Comparison of ENCODE assay signal across 8 cellular contexts in the genomic region with DNA sequence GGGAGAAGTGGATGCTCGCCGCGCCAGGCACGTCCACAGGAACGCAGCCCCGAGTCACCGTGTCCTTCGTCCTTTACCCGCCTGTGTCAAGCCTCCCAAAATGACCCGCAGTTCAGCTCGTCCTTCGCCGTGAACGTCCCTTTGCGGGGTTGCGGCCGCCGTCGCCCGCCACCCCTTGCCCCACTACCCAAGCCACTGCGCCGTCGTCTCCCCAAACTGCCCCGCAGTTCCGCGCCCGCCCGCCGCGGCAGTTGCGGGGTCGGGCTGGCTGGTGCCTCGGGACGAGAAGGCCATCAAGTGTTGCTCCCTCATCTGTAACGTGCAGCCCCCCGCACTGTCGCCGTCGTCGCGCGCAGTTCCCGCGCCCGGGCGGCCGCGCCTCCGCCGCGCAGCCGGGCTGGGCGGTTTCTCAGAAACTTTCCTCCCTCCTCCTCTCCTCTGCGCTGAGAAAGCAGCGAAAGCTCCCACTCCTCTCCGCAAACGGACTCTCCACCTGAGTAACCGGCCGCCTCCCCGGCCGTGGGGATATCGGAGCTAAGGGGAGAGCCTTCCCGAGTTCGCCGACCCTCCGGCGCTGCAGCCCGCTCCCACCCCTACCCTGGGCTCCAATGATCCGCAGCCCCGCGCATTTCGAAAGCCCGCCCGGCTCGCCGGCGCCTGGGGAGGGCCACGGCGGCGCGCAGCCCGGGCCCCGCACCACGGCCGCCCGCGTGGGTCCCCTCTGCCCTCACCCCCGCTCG. TPM values are rescaled to one million over a fixed set of nuclear protein-coding genes. Genes with fewer than 3 reads are reported as not detected.
DNase-seq lines count a peak whose midpoint lies in the region; ATAC-seq and TF ChIP-seq lines count a peak whose summit lies in the region.

No MANE protein-coding gene starts in this region.

- H3K9me3 ChIP-seq in Loucy (ENCODE audit: insufficient read depth, low read depth, low read length) (no peaks in the 10 kb centered on the region), esophagus squamous epithelium (no peaks in the 10 kb centered on the region), uterus (no peaks in the 10 kb centered on the region)

- 0 to 1% methylated on average over 15 to 45 of the region's 89 CpGs for WGBS in esophagus squamous epithelium, 2 donors

- H3K79me2 ChIP-seq in Loucy (ENCODE audit: insufficient read depth, low read length), result peaks cover 86% of the 10 kb centered on the region

- H3K9me2 ChIP-seq in Loucy (replicated peaks; ENCODE audit: low read depth, low read length), result no peaks in the 10 kb centered on the region

- no peak overlapping the region for H2AFZ ChIP-seq in Loucy (ENCODE audit: low read length)

- ATAC-seq in natural killer cell treated with Interleukin-12 subunit alpha and Interleukin-12 subunit beta and Interleukin-15 and Interleukin-18, amount 100 ng/mL, for 72 hours, result peak in 1 of 2 donors; percentile 2

- DNase-seq in D341Med (ENCODE audit: low spot score) (peak; percentile 62), esophagus squamous epithelium (lab: John Stamatoyannopoulos, UW) (no peak), uterus (peak; percentile 53 to 54), NCI-H2171 treated with DMSO at 0.1 percent for 48 hours (lab: John Stamatoyannopoulos, UW) (no peak), NCI-H1694 (lab: John Stamatoyannopoulos, UW) (no peak)
- DNase-seq in activated T-cell treated with anti-CD3 and anti-CD28 coated beads, Interleukin-2, amount 50 U/mL, for 1 hour, result peak; percentile 70
- no peak for DNase-seq in natural killer cell treated with Interleukin-12 subunit alpha and Interleukin-12 subunit beta and Interleukin-15 and Interleukin-18, amount 100 ng/mL, for 72 hours (ENCODE audit: low spot score)

- H3F3A ChIP-seq in Loucy (ENCODE audit: low read depth), result peaks cover 6% of the 10 kb centered on the region; the same call in 1 of the 2 replicates

- H3K4me2 ChIP-seq in Loucy (ENCODE audit: low read depth, low read length, poor library complexity, severe bottlenecking), result peak overlapping the region; percentile 91

- H3K4me1 ChIP-seq in Loucy (ENCODE audit: insufficient read depth, low read length, poor library complexity, severe bottlenecking) (peaks cover 33% of the 10 kb centered on the region), esophagus squamous epithelium (peaks cover 14 to 67% (median 31%) of the 10 kb centered on the region in 3 donors), uterus (peaks cover 0 to 8% of the 10 kb centered on the region in 2 donors)

- peaks cover 29% of the 10 kb centered on the region for H3K36me3 ChIP-seq in Loucy (ENCODE audit: insufficient read depth, low read length)
- peaks cover 0 to 26% (median 0%) of the 10 kb centered on the region in 3 donors for H3K36me3 ChIP-seq in esophagus squamous epithelium
- no peaks in the 10 kb centered on the region for H3K36me3 ChIP-seq in uterus

- peak overlapping the region; percentile 97 to 100 (median 100) for H3K27ac ChIP-seq in esophagus squamous epithelium
- H3K27ac ChIP-seq in uterus, result peak overlapping the region; percentile 100

- no peaks in the 10 kb centered on the region for H3K27me3 Mint-ChIP-seq in natural killer cell treated with Interleukin-12 subunit alpha and Interleukin-12 subunit beta and Interleukin-15 and Interleukin-18, amount 100 ng/mL, for 72 hours

- H3K9ac ChIP-seq in Loucy (ENCODE audit: low read depth, low read length, poor library complexity, severe bottlenecking), result peak overlapping the region; percentile 100

- intact Hi-C loops in esophagus squamous epithelium (cut with DNase I) (no loop called here), uterus (cut with DNase I; ENCODE audit: low total_unique reads) (no loop called here)

- H3K4me3 ChIP-seq in Loucy (ENCODE audit: low read length, poor library complexity, severe bottlenecking) (peak overlapping the region; percentile 99), esophagus squamous epithelium (peak overlapping the region; percentile 76 to 89 (median 84)), uterus (peak overlapping the region; percentile 62 to 70)

- H3K27ac Mint-ChIP-seq in natural killer cell treated with Interleukin-12 subunit alpha and Interleukin-12 subunit beta and Interleukin-15 and Interleukin-18, amount 100 ng/mL, for 72 hours, result peak overlapping the region; percentile 90 to 99

- H4K20me1 ChIP-seq in Loucy (ENCODE audit: insufficient read depth, low read length, poor library complexity, severe bottlenecking), result peaks cover 27% of the 10 kb centered on the region

- no peaks in the 10 kb centered on the region for H3K9me3 Mint-ChIP-seq in natural killer cell treated with Interleukin-12 subunit alpha and Interleukin-12 subunit beta and Interleukin-15 and Interleukin-18, amount 100 ng/mL, for 72 hours

- H3K27me3 ChIP-seq in Loucy (ENCODE audit: insufficient read depth, low read length, poor library complexity, severe bottlenecking) (peaks cover 6% of the 10 kb centered on the region), esophagus squamous epithelium (no peaks in the 10 kb centered on the region), uterus (no peaks in the 10 kb centered on the region)

- peak overlapping the region; percentile 99 for H3K4me3 Mint-ChIP-seq in natural killer cell treated with Interleukin-12 subunit alpha and Interleukin-12 subunit beta and Interleukin-15 and Interleukin-18, amount 100 ng/mL, for 72 hours

- TF ChIP-seq POLR2A in esophagus squamous epithelium (IDR thresholded peaks at IDR 0.05), result peak in 1 of 4 donors; percentile 31
- peak; percentile 25 to 40 for TF ChIP-seq POLR2A in uterus (IDR thresholded peaks at IDR 0.05)

- no peak for TF ChIP-seq CTCF in Loucy (conservative IDR thresholded peaks at IDR 0.05; ENCODE audit: low read length)
- TF ChIP-seq CTCF in esophagus squamous epithelium (IDR thresholded peaks at IDR 0.05), result peak in 2 of 6 experiments; percentile 6 to 15
- TF ChIP-seq CTCF in uterus (IDR thresholded peaks at IDR 0.05), result no peak

- peaks cover 44 to 49% of the 10 kb centered on the region in 2 donors for H3K4me1 Mint-ChIP-seq in natural killer cell treated with Interleukin-12 subunit alpha and Interleukin-12 subunit beta and Interleukin-15 and Interleukin-18, amount 100 ng/mL, for 72 hours (ENCODE audit: low read depth in 2 of 2)

- H3K36me3 Mint-ChIP-seq in natural killer cell treated with Interleukin-12 subunit alpha and Interleukin-12 subunit beta and Interleukin-15 and Interleukin-18, amount 100 ng/mL, for 72 hours, result peaks cover 26% of the 10 kb centered on the region

RNA-seq across cellular contexts. Expression of a gene that starts 6.7 kb away (rescaled TPM):
- 10 to 100 TPM; 17.3 to 48.1 (median 30.5) TPM for total RNA-seq in esophagus squamous epithelium
- 10 to 100 TPM; 24.6 to 38.1 TPM for total RNA-seq in natural killer cell treated with Interleukin-12 subunit alpha and Interleukin-12 subunit beta and Interleukin-15 and Interleukin-18, amount 100 ng/mL, for 72 hours
- total RNA-seq in uterus, result 100 to 1,000 TPM in 1 of 4 donors, 10 to 100 TPM in 3; 40.7 to 104 (median 86.0) TPM

RNA-seq across cellular contexts. Expression of a gene that starts 27.9 kb away (rescaled TPM):
- under 1 TPM in 1 of 4 donors, not detected in 3; 0.40 TPM for total RNA-seq in esophagus squamous epithelium
- 1 to 10 TPM; 6.4 to 9.9 TPM for total RNA-seq in natural killer cell treated with Interleukin-12 subunit alpha and Interleukin-12 subunit beta and Interleukin-15 and Interleukin-18, amount 100 ng/mL, for 72 hours
- under 1 TPM in 1 of 4 donors, not detected in 3; 0.83 TPM for total RNA-seq in uterus

Comparison
In these comparisons a context has a peak if more than half of its experiments do, and no peak if none do; other contexts are left out.
1. DNase-seq: peak in D341Med (single experiment), activated T-cell treated with anti-CD3 and anti-CD28 coated beads, Interleukin-2, amount 50 U/mL, for 1 hour (single experiment) and uterus (2 of 2); none in esophagus squamous epithelium (single experiment), natural killer cell treated with Interleukin-12 subunit alpha and Interleukin-12 subunit beta and Interleukin-15 and Interleukin-18, amount 100 ng/mL, for 72 hours (single experiment), NCI-H2171 treated with DMSO at 0.1 percent for 48 hours (single experiment) and NCI-H1694 (single experiment).
2. RNA of a gene that starts 27.9 kb away (total RNA-seq): 6.4 to 9.9 TPM in natural killer cell treated with Interleukin-12 subunit alpha and Interleukin-12 subunit beta and Interleukin-15 and Interleukin-18, amount 100 ng/mL, for 72 hours; 0.40 TPM in esophagus squamous epithelium and 0.83 TPM in uterus; every median in the first group is over 4 times any median in the second.
3. Peak in every context shown above with its lines, with median percentiles within 50 percentile points of each other: H3K4me3 ChIP-seq.